In genomic region chr6:166616261-166617226, GRCh38 we compare ENCODE assay signal across 18 cellular contexts. TPM values are rescaled to one million over a fixed set of nuclear protein-coding genes. Genes with fewer than 3 reads are reported as not detected.
DNase-seq lines count a peak whose midpoint lies in the region; ATAC-seq and TF ChIP-seq lines count a peak whose summit lies in the region.
"Had no signal": no experiment of that assay in that cellular context is flagged by ENCODE, and none has a peak within 500 bp of the region (broad histone marks: within the 10 kb centered on the region; RNA-seq: fewer than 3 reads in every experiment).

No MANE protein-coding gene starts in this region.

- H3K27me3 ChIP-seq in colonic mucosa (no peaks in the 10 kb centered on the region), lower lobe of right lung (ENCODE audit: low read depth) (no peaks in the 10 kb centered on the region)

- H3K4me1 ChIP-seq in colonic mucosa (no peaks in the 10 kb centered on the region), lower lobe of right lung (peaks cover 90% of the 10 kb centered on the region)
- H3K4me1 ChIP-seq: Caco-2 had no signal

- DNase-seq in activated CD8-positive, alpha-beta memory T cell treated with anti-CD3 and anti-CD28 coated beads, Interleukin-2, amount 10 ng/mL, durations not matched to agents 7 days and 5 days: peak; percentile 25
- DNase-seq in colonic mucosa (peak; percentile 9), lower lobe of right lung (no peak), type B pancreatic cell (ENCODE audit: extremely low spot score, unreplicated experiment) (no peak), mucosa of gallbladder (ENCODE audit: low spot score) (no peak), erythroblast (lab: John Stamatoyannopoulos, UW) (no peak)
- no peak for DNase-seq in stimulated activated CD4-positive, alpha-beta T cell treated with anti-CD3 and anti-CD28 coated beads, Interleukin-1b, Interleukin-23, amount 100 ng/mL, for 48 hours
- DNase-seq: ACHN, AML-193, Caco-2, NCI-H187, NCI-H446, NCI-H69, SIG-M5 had no signal

- H3K27ac ChIP-seq in colonic mucosa: no peak overlapping the region
- peak overlapping the region; percentile 65 for H3K27ac ChIP-seq in lower lobe of right lung

- H3K9me3 Mint-ChIP-seq in activated CD8-positive, alpha-beta memory T cell treated with anti-CD3 and anti-CD28 coated beads, Interleukin-2, amount 10 ng/mL, durations not matched to agents 7 days and 5 days (ENCODE audit: low read depth): no peaks in the 10 kb centered on the region
- no peaks in the 10 kb centered on the region for H3K9me3 Mint-ChIP-seq in type B pancreatic cell

- no peaks in the 10 kb centered on the region for H3K27me3 Mint-ChIP-seq in activated CD8-positive, alpha-beta memory T cell treated with anti-CD3 and anti-CD28 coated beads, Interleukin-2, amount 10 ng/mL, durations not matched to agents 7 days and 5 days
- H3K27me3 Mint-ChIP-seq in type B pancreatic cell: no peaks in the 10 kb centered on the region

- no peaks in the 10 kb centered on the region for H3K9me3 ChIP-seq in colonic mucosa
- no peaks in the 10 kb centered on the region for H3K9me3 ChIP-seq in lower lobe of right lung
- H3K9me3 ChIP-seq: Caco-2 had no signal

- H3K4me3 ChIP-seq in colonic mucosa (no peak overlapping the region), lower lobe of right lung (no peak overlapping the region)
- H3K4me3 ChIP-seq: K562 had no signal

- intact Hi-C loops in colonic mucosa (cut with DNase I) (no loop called here), lower lobe of right lung (cut with DNase I) (no loop called here)

- TF ChIP-seq CTCF in colonic mucosa (IDR thresholded peaks at IDR 0.05) (no peak), lower lobe of right lung (IDR thresholded peaks at IDR 0.05) (no peak), type B pancreatic cell (conservative IDR thresholded peaks at IDR 0.05) (no peak)

- no peaks in the 10 kb centered on the region for H3K4me1 Mint-ChIP-seq in activated CD8-positive, alpha-beta memory T cell treated with anti-CD3 and anti-CD28 coated beads, Interleukin-2, amount 10 ng/mL, durations not matched to agents 7 days and 5 days
- peaks cover 48% of the 10 kb centered on the region for H3K4me1 Mint-ChIP-seq in type B pancreatic cell (ENCODE audit: unreplicated experiment)
- H3K4me1 Mint-ChIP-seq: CD14-positive monocyte had no signal

- CTCF ChIA-PET in activated CD8-positive, alpha-beta memory T cell treated with anti-CD3 and anti-CD28 coated beads, Interleukin-2, amount 10 ng/mL, durations not matched to agents 7 days and 5 days (lab: Charles Lee): no interaction called here

- ATAC-seq in activated CD8-positive, alpha-beta memory T cell treated with anti-CD3 and anti-CD28 coated beads, Interleukin-2, amount 10 ng/mL, durations not matched to agents 7 days and 5 days: no peak
- ATAC-seq in lower lobe of right lung (no peak), HG03520 (IDR thresholded peaks at IDR 0.05; ENCODE audit: unreplicated experiment) (no peak)
- ATAC-seq: HCT116, K562 had no signal

- H3K36me3 Mint-ChIP-seq in activated CD8-positive, alpha-beta memory T cell treated with anti-CD3 and anti-CD28 coated beads, Interleukin-2, amount 10 ng/mL, durations not matched to agents 7 days and 5 days: no peaks in the 10 kb centered on the region
- peaks cover 17% of the 10 kb centered on the region for H3K36me3 Mint-ChIP-seq in type B pancreatic cell

- no peak overlapping the region for H3K27ac Mint-ChIP-seq in activated CD8-positive, alpha-beta memory T cell treated with anti-CD3 and anti-CD28 coated beads, Interleukin-2, amount 10 ng/mL, durations not matched to agents 7 days and 5 days
- no peak overlapping the region for H3K27ac Mint-ChIP-seq in type B pancreatic cell

- no peak for TF ChIP-seq POLR2A in erythroblast (IDR thresholded peaks at IDR 0.05; ENCODE audit: low read length)

- H3K36me3 ChIP-seq in colonic mucosa (no peaks in the 10 kb centered on the region), lower lobe of right lung (peaks cover 16% of the 10 kb centered on the region)

- no peak overlapping the region for H3K4me3 Mint-ChIP-seq in activated CD8-positive, alpha-beta memory T cell treated with anti-CD3 and anti-CD28 coated beads, Interleukin-2, amount 10 ng/mL, durations not matched to agents 7 days and 5 days
- H3K4me3 Mint-ChIP-seq in type B pancreatic cell: peak overlapping the region; percentile 8
- H3K4me3 Mint-ChIP-seq: CD14-positive monocyte had no signal

- no peak overlapping the region for H3K9ac ChIP-seq in colonic mucosa (ENCODE audit: low read depth in 2 of 2, low read length in 2 of 2)

RNA-seq across cellular contexts. Expression of gene RPS6KA2, which starts 10.5 kb away (rescaled TPM):
- 1 to 10 TPM; 4.5 to 5.4 TPM for total RNA-seq in activated CD8-positive, alpha-beta memory T cell treated with anti-CD3 and anti-CD28 coated beads, Interleukin-2, amount 10 ng/mL, durations not matched to agents 7 days and 5 days
- total RNA-seq in colonic mucosa (10 to 100 TPM in 1 of 2 donors, 1 to 10 TPM in 1; 7.8 to 13.6 TPM), lower lobe of right lung (102 TPM), type B pancreatic cell (ENCODE audit: low replicate concordance) (23.8 and 39.1 TPM in 2 replicates), mucosa of gallbladder (36.1 TPM)

RNA-seq across cellular contexts. Expression of gene RAMACL, which starts 30.1 kb away (rescaled TPM):
- total RNA-seq in activated CD8-positive, alpha-beta memory T cell treated with anti-CD3 and anti-CD28 coated beads, Interleukin-2, amount 10 ng/mL, durations not matched to agents 7 days and 5 days: under 1 TPM; 0.14 to 0.29 TPM
- total RNA-seq in colonic mucosa: under 1 TPM; 0.48 to 0.54 TPM
- 6.6 TPM for total RNA-seq in lower lobe of right lung
- total RNA-seq in type B pancreatic cell (ENCODE audit: low replicate concordance): 0.85 and 1.5 TPM in 2 replicates
- total RNA-seq in mucosa of gallbladder: 1.1 TPM

Comparison
In these comparisons a context has a peak if more than half of its experiments do, and no peak if none do; other contexts are left out.
1. DNase-seq: peak in activated CD8-positive, alpha-beta memory T cell treated with anti-CD3 and anti-CD28 coated beads, Interleukin-2, amount 10 ng/mL, durations not matched to agents 7 days and 5 days (single experiment) and colonic mucosa (single experiment); none in lower lobe of right lung (single experiment), type B pancreatic cell (single experiment), mucosa of gallbladder (single experiment), stimulated activated CD4-positive, alpha-beta T cell treated with anti-CD3 and anti-CD28 coated beads, Interleukin-1b, Interleukin-23, amount 100 ng/mL, for 48 hours (single experiment) and erythroblast (0 of 2).